In genomic region chr15:64851503-64851840, GRCh38 we compare ENCODE assay signal across 1 cellular context.
TF ChIP-seq lines count a peak whose summit lies in the region.

No MANE protein-coding gene starts in this region.

TF ChIP-seq in HepG2, 621 proteins besides CTCF, POLR2A, EP300 and RAD21:
- TF ChIP-seq RFX1 (IDR thresholded peaks at IDR 0.05) (no peak), ZNF646 (CRISPR knock-in tag; IDR thresholded peaks at IDR 0.05) (no peak), TEF (CRISPR knock-in tag; IDR thresholded peaks at IDR 0.05) (no peak), ZNF883 (CRISPR knock-in tag; IDR thresholded peaks at IDR 0.05; ENCODE audit: not compliant biosample characterization) (no peak), ATF2 (CRISPR knock-in tag; IDR thresholded peaks at IDR 0.05) (no peak), MAFK (conservative IDR thresholded peaks at IDR 0.05 in 1 of 2, IDR thresholded peaks at IDR 0.05 in 1 of 2; ENCODE audit: low read length in 2 of 2) (no peak), KDM1A (CRISPR knock-in tag; IDR thresholded peaks at IDR 0.05) (no peak), MED13 (CRISPR knock-in tag; IDR thresholded peaks at IDR 0.05) (no peak)
